ENCODE assay signal across 13 cellular contexts in the genomic region with DNA sequence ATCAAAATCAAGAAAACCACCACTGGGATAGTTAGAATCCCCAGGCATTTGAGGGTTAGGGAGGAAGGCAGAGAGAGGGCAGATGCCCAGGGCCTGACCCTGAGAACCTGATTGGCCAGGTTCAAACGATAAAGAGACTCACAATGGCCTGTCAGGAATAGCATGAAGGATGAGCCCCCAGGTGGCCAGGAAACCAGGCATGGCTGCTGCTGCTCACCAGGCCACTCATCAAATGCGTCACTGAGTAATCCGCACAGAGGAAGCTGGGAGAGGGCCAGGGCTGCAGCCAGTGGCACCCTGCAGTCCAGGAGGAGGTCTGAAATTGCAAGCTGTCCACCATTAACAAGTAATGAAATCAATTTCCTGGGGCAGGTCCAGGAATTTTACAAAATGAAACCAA.
DNase-seq lines count a peak whose midpoint lies in the region; ATAC-seq, FAIRE-seq and TF ChIP-seq lines count a peak whose summit lies in the region.
"Had no signal": no experiment of that assay in that cellular context is flagged by ENCODE, and none has a peak within 500 bp of the region (broad histone marks: within the 10 kb centered on the region; RNA-seq: fewer than 3 reads in every experiment).

No MANE protein-coding gene starts in this region.

- H3K4me1 ChIP-seq in endothelial cell of umbilical vein (ENCODE audit: control insufficient read depth, extremely low read depth, insufficient read depth, low read length) = no peaks in the 10 kb centered on the region
- H3K4me1 ChIP-seq: parathyroid adenoma had no signal

- no peaks in the 10 kb centered on the region for H3K9me1 ChIP-seq in endothelial cell of umbilical vein (replicated peaks; ENCODE audit: control insufficient read depth, extremely low read depth, insufficient read depth, low read length)

- TF ChIP-seq CTCF in endothelial cell of umbilical vein (IDR thresholded peaks at IDR 0.05; ENCODE audit: extremely low read depth in 1 of 2, insufficient read depth in 1 of 2, low read depth in 1 of 2, low read length in 2 of 2) (no peak), GM13977 (IDR thresholded peaks at IDR 0.05; ENCODE audit: extremely low read depth, insufficient read depth, missing control alignments) (no peak)

- DNase-seq in activated CD8-positive, alpha-beta memory T cell treated with anti-CD3 and anti-CD28 coated beads, Interleukin-2, amount 10 ng/mL, durations not matched to agents 7 days and 5 days = no peak
- no peak for DNase-seq in activated CD8-positive, alpha-beta memory T cell treated with anti-CD3 and anti-CD28 coated beads for 24 hours
- DNase-seq in RPMI7951 (ENCODE audit: low read depth) (peak; percentile 43), endothelial cell of umbilical vein (ENCODE audit: low read depth, low spot score) (peak; percentile 4), smooth muscle cell of the brain vasculature (ENCODE audit: low read depth, low spot score) (peak; percentile 75), hepatic stellate cell (ENCODE audit: low spot score) (no peak), NCI-H2171 (lab: John Stamatoyannopoulos, UW) (no peak), GM13977 (ENCODE audit: low spot score) (no peak)
- DNase-seq: left ventricle myocardium superior; PC-9; stimulated activated CD4-positive, alpha-beta T cell treated with anti-CD3 and anti-CD28 coated beads, Interleukin-2, amount 100 ng/mL, for 24 hours had no signal

- dilution Hi-C loops in endothelial cell of umbilical vein (cut with MboI; ENCODE audit: extremely low pct_ligation_motif_present, low sequenced_read_pairs) = no loop called here

- no peaks in the 10 kb centered on the region for H3K27me3 ChIP-seq in endothelial cell of umbilical vein (ENCODE audit: control insufficient read depth in 2 of 2, insufficient read depth in 2 of 2, low read length in 2 of 2)

- no peak overlapping the region for H3K4me3 Mint-ChIP-seq in activated CD8-positive, alpha-beta memory T cell treated with anti-CD3 and anti-CD28 coated beads, Interleukin-2, amount 10 ng/mL, durations not matched to agents 7 days and 5 days
- H3K4me3 Mint-ChIP-seq: stimulated activated naive CD8-positive, alpha-beta T cell treated with anti-CD3 and anti-CD28 coated beads, Interleukin-15, Interleukin-2, amounts not matched to agents 100 ng/mL and 50 ng/mL, for 24 hours had no signal

- H4K20me1 ChIP-seq in endothelial cell of umbilical vein (replicated peaks; ENCODE audit: control insufficient read depth, extremely low read depth, insufficient read depth, low read length) = no peaks in the 10 kb centered on the region

- H3K79me2 ChIP-seq in endothelial cell of umbilical vein (ENCODE audit: control insufficient read depth, insufficient read depth, low read length) = no peaks in the 10 kb centered on the region
- H3K79me2 ChIP-seq: parathyroid adenoma had no signal

- in situ Hi-C loops in GM13977 (cut with MboI; ENCODE audit: low pct_unique_long_range_greater_than_20kb, low sequenced_read_pairs, unreplicated experiment) = no loop called here

- no peaks in the 10 kb centered on the region for H3K36me3 ChIP-seq in endothelial cell of umbilical vein (ENCODE audit: control insufficient read depth in 2 of 2, extremely low read depth in 1 of 2, insufficient read depth in 2 of 2, low read length in 2 of 2)

- no peaks in the 10 kb centered on the region for H3K27me3 Mint-ChIP-seq in activated CD8-positive, alpha-beta memory T cell treated with anti-CD3 and anti-CD28 coated beads, Interleukin-2, amount 10 ng/mL, durations not matched to agents 7 days and 5 days
- H3K27me3 Mint-ChIP-seq: stimulated activated naive CD8-positive, alpha-beta T cell treated with anti-CD3 and anti-CD28 coated beads, Interleukin-15, Interleukin-2, amounts not matched to agents 100 ng/mL and 50 ng/mL, for 24 hours had no signal

- CTCF ChIA-PET in activated CD8-positive, alpha-beta memory T cell treated with anti-CD3 and anti-CD28 coated beads, Interleukin-2, amount 10 ng/mL, durations not matched to agents 7 days and 5 days (lab: Charles Lee) = interaction anchor here (1.1 kb wide), 2 partner anchors 11 to 15 kb away, joined by 3 read pairs; no protein-coding TSS in a partner anchor
- CTCF ChIA-PET in endothelial cell of umbilical vein (lab: Charles Lee) = interaction anchor here (1.0 to 1.4 kb wide), 3 partner anchors 12 to 63 kb away, joined by 3 to 7 read pairs (median 3); no protein-coding TSS in a partner anchor

- no peaks in the 10 kb centered on the region for H3K9me3 Mint-ChIP-seq in activated CD8-positive, alpha-beta memory T cell treated with anti-CD3 and anti-CD28 coated beads, Interleukin-2, amount 10 ng/mL, durations not matched to agents 7 days and 5 days (ENCODE audit: low read depth)
- H3K9me3 Mint-ChIP-seq: stimulated activated naive CD8-positive, alpha-beta T cell treated with anti-CD3 and anti-CD28 coated beads, Interleukin-15, Interleukin-2, amounts not matched to agents 100 ng/mL and 50 ng/mL, for 24 hours had no signal

- no peak for ATAC-seq in activated CD8-positive, alpha-beta memory T cell treated with anti-CD3 and anti-CD28 coated beads, Interleukin-2, amount 10 ng/mL, durations not matched to agents 7 days and 5 days
- ATAC-seq: left ventricle myocardium superior had no signal

- no peaks in the 10 kb centered on the region for H3K9me3 ChIP-seq in endothelial cell of umbilical vein (replicated peaks; ENCODE audit: control insufficient read depth, insufficient read depth, low read length)

- no peak overlapping the region for H3K27ac ChIP-seq in endothelial cell of umbilical vein (ENCODE audit: insufficient read depth, low read depth, low read length)
- H3K27ac ChIP-seq: parathyroid adenoma, PC-9 had no signal

- FAIRE-seq in endothelial cell of umbilical vein (lab: Jason Lieb, UNC) = no peak

- POLR2A ChIA-PET in endothelial cell of umbilical vein (lab: Charles Lee) = no interaction called here

- no TSS peak for BruUV-seq in endothelial cell of umbilical vein (replicated peaks; lab: Mats Ljungman, UMichigan)

- H3K9ac ChIP-seq in endothelial cell of umbilical vein (replicated peaks; ENCODE audit: extremely low read depth, insufficient read depth, low read length) = no peak overlapping the region
- H3K9ac ChIP-seq: parathyroid adenoma had no signal

- H3K27ac Mint-ChIP-seq in activated CD8-positive, alpha-beta memory T cell treated with anti-CD3 and anti-CD28 coated beads, Interleukin-2, amount 10 ng/mL, durations not matched to agents 7 days and 5 days = peak overlapping the region; percentile 48
- H3K27ac Mint-ChIP-seq: stimulated activated naive CD8-positive, alpha-beta T cell treated with anti-CD3 and anti-CD28 coated beads, Interleukin-15, Interleukin-2, amounts not matched to agents 100 ng/mL and 50 ng/mL, for 24 hours had no signal

- no peaks in the 10 kb centered on the region for H3K4me1 Mint-ChIP-seq in activated CD8-positive, alpha-beta memory T cell treated with anti-CD3 and anti-CD28 coated beads, Interleukin-2, amount 10 ng/mL, durations not matched to agents 7 days and 5 days

- H3K4me3 ChIP-seq in endothelial cell of umbilical vein (replicated peaks in 1 of 3; ENCODE audit: insufficient read depth in 1 of 3, low read depth in 1 of 3, low read length in 3 of 3) = no peak overlapping the region
- H3K4me3 ChIP-seq: PC-9 had no signal

- H3K4me2 ChIP-seq in endothelial cell of umbilical vein (ENCODE audit: insufficient read depth, low read length) = no peak overlapping the region
- H3K4me2 ChIP-seq: PC-9 had no signal

- no peak for TF ChIP-seq POLR2A in endothelial cell of umbilical vein (IDR thresholded peaks at IDR 0.05; ENCODE audit: low read depth, low read length)

- no peak overlapping the region for H2AFZ ChIP-seq in endothelial cell of umbilical vein (ENCODE audit: low read depth, low read length)
- H2AFZ ChIP-seq: parathyroid adenoma, PC-9 had no signal

- intact Hi-C loops in endothelial cell of umbilical vein (cut with micrococcal nuclease) = no loop called here

- H3K36me3 Mint-ChIP-seq in activated CD8-positive, alpha-beta memory T cell treated with anti-CD3 and anti-CD28 coated beads, Interleukin-2, amount 10 ng/mL, durations not matched to agents 7 days and 5 days = peaks cover 3% of the 10 kb centered on the region

TF ChIP-seq in endothelial cell of umbilical vein, 7 proteins besides CTCF, POLR2A, EP300 and RAD21:
- TF ChIP-seq JUN (IDR thresholded peaks at IDR 0.05; ENCODE audit: borderline replicate concordance, insufficient read depth, insufficient read length, low read depth) (no peak), GATA2 (IDR thresholded peaks at IDR 0.05; ENCODE audit: insufficient read depth, insufficient read length, low read depth, low read length) (no peak), POLR2AphosphoS5 (IDR thresholded peaks at IDR 0.05; ENCODE audit: insufficient read depth, low read depth, low read length) (no peak), EZH2 (IDR thresholded peaks at IDR 0.05; ENCODE audit: borderline replicate concordance, low read depth, low read length, severe bottlenecking) (no peak), FOS (IDR thresholded peaks at IDR 0.05; ENCODE audit: borderline replicate concordance, insufficient read depth, low read length) (no peak), MYC (IDR thresholded peaks at IDR 0.05; ENCODE audit: low read depth, low read length) (no peak)
- TF ChIP-seq, protein P1, sequence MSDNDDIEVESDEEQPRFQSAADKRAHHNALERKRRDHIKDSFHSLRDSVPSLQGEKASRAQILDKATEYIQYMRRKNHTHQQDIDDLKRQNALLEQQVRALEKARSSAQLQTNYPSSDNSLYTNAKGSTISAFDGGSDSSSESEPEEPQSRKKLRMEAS (IDR thresholded peaks at IDR 0.05; ENCODE audit: insufficient read depth, insufficient read length) = no peak
TF ChIP-seq in endothelial cell of umbilical vein: peak in this region for 0.

Comparison
In these comparisons a context has a peak if more than half of its experiments do, and no peak if none do; other contexts are left out.
1. DNase-seq: peak in RPMI7951 (single experiment), endothelial cell of umbilical vein (single experiment) and smooth muscle cell of the brain vasculature (single experiment); none in activated CD8-positive, alpha-beta memory T cell treated with anti-CD3 and anti-CD28 coated beads, Interleukin-2, amount 10 ng/mL, durations not matched to agents 7 days and 5 days (single experiment), activated CD8-positive, alpha-beta memory T cell treated with anti-CD3 and anti-CD28 coated beads for 24 hours (single experiment), hepatic stellate cell (single experiment), NCI-H2171 (single experiment) and GM13977 (single experiment).